ENCODE assay signal across 15 cellular contexts in genomic region chr5:95895223-95895622, GRCh38.
DNase-seq lines count a peak whose midpoint lies in the region; ATAC-seq and TF ChIP-seq lines count a peak whose summit lies in the region.
"Had no signal": no experiment of that assay in that cellular context is flagged by ENCODE, and none has a peak within 500 bp of the region (broad histone marks: within the 10 kb centered on the region; RNA-seq: fewer than 3 reads in every experiment).

No MANE protein-coding gene starts in this region.

- ATAC-seq in IMR-90 (ENCODE audit: low read depth): no peak

- H3K23ac ChIP-seq in IMR-90 (ENCODE audit: low read depth, low read length) (no peak overlapping the region), neuronal stem cell (ENCODE audit: low read depth, low read length, poor library complexity) (no peak overlapping the region)

- no peak overlapping the region for H2AK5ac ChIP-seq in IMR-90 (ENCODE audit: low read depth, low read length)
- no peak overlapping the region for H2AK5ac ChIP-seq in neuronal stem cell (ENCODE audit: low read depth, low read length)

- H3K56ac ChIP-seq in IMR-90 (ENCODE audit: extremely low read depth, insufficient read depth, low read length): no peak overlapping the region

- H3K14ac ChIP-seq in IMR-90 (replicated peaks; ENCODE audit: low read depth, low read length) (no peak overlapping the region), neuronal stem cell (ENCODE audit: low read length) (no peak overlapping the region)

- H2BK5ac ChIP-seq in IMR-90 (ENCODE audit: low read depth, low read length, poor library complexity, severe bottlenecking): peak overlapping the region; percentile 10
- H2BK5ac ChIP-seq in neuronal stem cell (ENCODE audit: low read length): no peak overlapping the region

- intact Hi-C loops in MCF 10A (cut with micrococcal nuclease): no loop called here
- intact Hi-C loops in mammary epithelial cell (cut with micrococcal nuclease): no loop called here
- intact Hi-C loops in IMR-90 (cut with micrococcal nuclease): no loop called here
- intact Hi-C loops in sigmoid colon (cut with DNase I): no loop called here

- no peak overlapping the region for H4K91ac ChIP-seq in IMR-90 (ENCODE audit: insufficient read depth, low read depth, low read length)
- no peak overlapping the region for H4K91ac ChIP-seq in neuronal stem cell (ENCODE audit: low read depth, low read length, poor library complexity)

- peaks cover 5% of the 10 kb centered on the region for H3K4me1 Mint-ChIP-seq in MCF 10A (ENCODE audit: insufficient read depth, unreplicated experiment)

- dilution Hi-C loops in mammary epithelial cell (cut with HindIII; ENCODE audit: low sequenced_read_pairs) (no loop called here), IMR-90 (cut with HindIII; ENCODE audit: low sequenced_read_pairs, unreplicated experiment) (no loop called here)

- no peak for TF ChIP-seq POLR2A in IMR-90 (IDR thresholded peaks at IDR 0.05; ENCODE audit: low read depth, low read length)
- no peak for TF ChIP-seq POLR2A in sigmoid colon (IDR thresholded peaks at IDR 0.05)

- H3K36me3 Mint-ChIP-seq in MCF 10A (ENCODE audit: insufficient read depth, unreplicated experiment): peaks cover 100% of the 10 kb centered on the region

- H3K79me1 ChIP-seq in IMR-90 (ENCODE audit: low read depth in 1 of 2, low read length in 2 of 2) (peaks cover 22 to 61% of the 10 kb centered on the region in 2 experiments), neuronal stem cell (ENCODE audit: low read depth, low read length) (no peaks in the 10 kb centered on the region)

- no peak overlapping the region for H3K4me3 Mint-ChIP-seq in MCF 10A (ENCODE audit: unreplicated experiment)
- H3K4me3 Mint-ChIP-seq: IgD-negative memory B cell had no signal

- TF ChIP-seq CTCF in MCF 10A (IDR thresholded peaks at IDR 0.05; ENCODE audit: unreplicated experiment): no peak
- no peak for TF ChIP-seq CTCF in mammary epithelial cell (conservative IDR thresholded peaks at IDR 0.05 in 1 of 2, IDR thresholded peaks at IDR 0.05 in 1 of 2; ENCODE audit: extremely low read depth in 1 of 2, insufficient read depth in 1 of 2, low read depth in 1 of 2, low read length in 2 of 2)
- TF ChIP-seq CTCF in IMR-90 (conservative IDR thresholded peaks at IDR 0.05; ENCODE audit: low read depth, low read length): no peak
- TF ChIP-seq CTCF in sigmoid colon (IDR thresholded peaks at IDR 0.05): no peak

- in situ Hi-C loops in mammary epithelial cell (cut with MboI; ENCODE audit: low sequenced_read_pairs in 2 of 2) (no loop called here), IMR-90 (cut with MboI; ENCODE audit: low sequenced_read_pairs) (no loop called here)

- POLR2A ChIA-PET in MCF 10A (lab: Yijun Ruan, JAX): interaction anchor here (1.6 kb wide), 1 partner anchor 30 kb away, joined by 3 read pairs; no protein-coding TSS in a partner anchor
- POLR2A ChIA-PET in IMR-90 (lab: Charles Lee; ENCODE audit: unreplicated experiment): no interaction called here

- no peaks in the 10 kb centered on the region for H3K9me3 ChIP-seq in mammary epithelial cell (replicated peaks; ENCODE audit: insufficient read depth, low read length)
- H3K9me3 ChIP-seq in IMR-90 (ENCODE audit: control insufficient read depth, insufficient read depth, low read length): no peaks in the 10 kb centered on the region
- H3K9me3 ChIP-seq in ectodermal cell (ENCODE audit: control insufficient read depth, low read length): no peaks in the 10 kb centered on the region
- H3K9me3 ChIP-seq in neuronal stem cell (replicated peaks in 1 of 2; ENCODE audit: control insufficient read depth in 2 of 2, insufficient read depth in 1 of 2, low read depth in 1 of 2, low read length in 2 of 2): no peaks in the 10 kb centered on the region
- H3K9me3 ChIP-seq in MG63: no peaks in the 10 kb centered on the region
- H3K9me3 ChIP-seq in sigmoid colon: no peaks in the 10 kb centered on the region

- peak overlapping the region; percentile 75 for H3K27ac Mint-ChIP-seq in MCF 10A (ENCODE audit: low read depth, unreplicated experiment)
- H3K27ac Mint-ChIP-seq: IgD-negative memory B cell had no signal

- no peak overlapping the region for H2AFZ ChIP-seq in mammary epithelial cell (ENCODE audit: low read depth, low read length)
- H2AFZ ChIP-seq in IMR-90 (replicated peaks; ENCODE audit: low read length, poor library complexity): no peak overlapping the region
- no peak overlapping the region for H2AFZ ChIP-seq in neuronal stem cell (ENCODE audit: low read length)

- no peaks in the 10 kb centered on the region for H4K20me1 ChIP-seq in mammary epithelial cell (ENCODE audit: insufficient read depth, low read length)
- H4K20me1 ChIP-seq in IMR-90 (ENCODE audit: insufficient read depth, low read length): peaks cover 17% of the 10 kb centered on the region; the same call in 1 of the 2 replicates

- H3K27me3 ChIP-seq in mammary epithelial cell (ENCODE audit: insufficient read depth, low read length): no peaks in the 10 kb centered on the region
- no peaks in the 10 kb centered on the region for H3K27me3 ChIP-seq in IMR-90 (ENCODE audit: control insufficient read depth, insufficient read depth, low read length)
- no peaks in the 10 kb centered on the region for H3K27me3 ChIP-seq in ectodermal cell (ENCODE audit: control insufficient read depth, insufficient read depth, low read length, poor library complexity, severe bottlenecking)
- no peaks in the 10 kb centered on the region for H3K27me3 ChIP-seq in neuronal stem cell (ENCODE audit: control insufficient read depth in 3 of 3, insufficient read depth in 3 of 3, low read depth in 1 of 3, low read length in 3 of 3)
- H3K27me3 ChIP-seq in MG63: no peaks in the 10 kb centered on the region
- no peaks in the 10 kb centered on the region for H3K27me3 ChIP-seq in sigmoid colon

- TF ChIP-seq RAD21 in IMR-90 (IDR thresholded peaks at IDR 0.05; ENCODE audit: low read length): no peak

- H3K36me3 ChIP-seq in mammary epithelial cell (ENCODE audit: insufficient read depth, low read length) (peaks cover 71% of the 10 kb centered on the region), IMR-90 (ENCODE audit: control insufficient read depth, insufficient read depth, low read length) (peaks cover 70% of the 10 kb centered on the region), ectodermal cell (ENCODE audit: control insufficient read depth, insufficient read depth, low read length) (no peaks in the 10 kb centered on the region), neuronal stem cell (replicated peaks in 1 of 2; ENCODE audit: control insufficient read depth in 2 of 2, insufficient read depth in 2 of 2, low read length in 2 of 2) (peaks cover 3 to 9% of the 10 kb centered on the region in 2 donors), MG63 (peaks cover 100% of the 10 kb centered on the region), sigmoid colon (peaks cover 4 to 66% (median 17%) of the 10 kb centered on the region in 4 donors)

- H3K4me1 ChIP-seq in mammary epithelial cell (ENCODE audit: insufficient read depth, low read length): no peaks in the 10 kb centered on the region
- peaks cover 5% of the 10 kb centered on the region; the same call in 1 of the 2 replicates for H3K4me1 ChIP-seq in IMR-90 (ENCODE audit: control insufficient read depth, insufficient read depth, low read length)
- peaks cover 21% of the 10 kb centered on the region for H3K4me1 ChIP-seq in ectodermal cell (ENCODE audit: control insufficient read depth, insufficient read depth, low read length)
- H3K4me1 ChIP-seq in neuronal stem cell (ENCODE audit: control insufficient read depth in 2 of 2, insufficient read depth in 1 of 2, low read depth in 1 of 2, low read length in 2 of 2): peaks cover 12 to 26% of the 10 kb centered on the region in 2 donors
- H3K4me1 ChIP-seq in sigmoid colon: peaks cover 0 to 8% (median 2%) of the 10 kb centered on the region in 4 donors

- H4K5ac ChIP-seq in IMR-90 (ENCODE audit: low read depth, low read length): no peak overlapping the region

- no peak overlapping the region for H2AK9ac ChIP-seq in IMR-90 (replicated peaks; ENCODE audit: low read depth, low read length, poor library complexity)

- H3K27ac ChIP-seq in mammary epithelial cell (ENCODE audit: insufficient read depth, low read depth, low read length) (no peak overlapping the region), IMR-90 (ENCODE audit: insufficient read depth, low read length) (peak overlapping the region; percentile 49; the same call in 1 of the 2 replicates), ectodermal cell (ENCODE audit: insufficient read depth, low read depth, low read length, poor library complexity, severe bottlenecking) (peak overlapping the region; percentile 88), neuronal stem cell (replicated peaks; ENCODE audit: low read length) (peak overlapping the region; percentile 13), sigmoid colon (no peak overlapping the region)
- H3K27ac ChIP-seq: C4-2B, RWPE1 had no signal

- H2BK120ac ChIP-seq in IMR-90 (ENCODE audit: low read depth, low read length) (no peak overlapping the region), neuronal stem cell (ENCODE audit: low read depth, low read length) (no peak overlapping the region)

- peaks cover 71% of the 10 kb centered on the region for H3K79me2 ChIP-seq in mammary epithelial cell (ENCODE audit: insufficient read depth, low read length)

- no peak overlapping the region for H2BK20ac ChIP-seq in IMR-90 (ENCODE audit: low read depth, low read length)

- 90% methylated on average over 3 of the region's 3 CpGs for WGBS in mammary epithelial cell (ENCODE audit: low coverage, missing lambda C conversion rate)
- no CpG with 5 or more reads among the region's 3 CpGs for WGBS in IMR-90 (ENCODE audit: extremely low coverage in 2 of 2, insufficient read length in 1 of 2), 2 experiments
- WGBS in ectodermal cell, 2 experiments: 45 to 60% methylated on average over 3 of the region's 3 CpGs
- WGBS in neuronal stem cell (ENCODE audit: extremely low coverage in 2 of 2, insufficient read length in 2 of 2, insufficient replicate concordance in 1 of 2), 2 donors: no CpG with 5 or more reads among the region's 3 CpGs
- WGBS in sigmoid colon, 2 donors: 80 to 94% methylated on average over 3 of the region's 3 CpGs

- no peak overlapping the region for H4K8ac ChIP-seq in IMR-90 (ENCODE audit: low read depth in 2 of 2, low read length in 2 of 2)
- H4K8ac ChIP-seq in neuronal stem cell (ENCODE audit: low read depth, low read length): no peak overlapping the region

- no TSS peak for BruUV-seq in MCF 10A (replicated peaks; lab: Mats Ljungman, UMichigan)
- no TSS peak for BruUV-seq in mammary epithelial cell (replicated peaks; lab: Mats Ljungman, UMichigan)
- BruUV-seq in IMR-90 (replicated peaks; lab: Mats Ljungman, UMichigan): no TSS peak

- H3K9me1 ChIP-seq in IMR-90 (ENCODE audit: insufficient read depth, low read length): peaks cover 14% of the 10 kb centered on the region

- CTCF ChIA-PET in MCF 10A (lab: Yijun Ruan, JAX): interaction anchor here (0.6 to 1.0 kb wide), 2 partner anchors 442 to 530 kb away, joined by 3 to 4 read pairs; no protein-coding TSS in a partner anchor
- CTCF ChIA-PET in mammary epithelial cell (lab: Charles Lee; ENCODE audit: low non-redundant PET): no interaction called here
- CTCF ChIA-PET in IMR-90 (lab: Yijun Ruan, JAX): no interaction called here

- H3K4me2 ChIP-seq in mammary epithelial cell (ENCODE audit: insufficient read depth, low read depth, low read length) (no peak overlapping the region), IMR-90 (ENCODE audit: low read depth, low read length) (no peak overlapping the region), neuronal stem cell (ENCODE audit: insufficient read depth, low read length, poor library complexity, severe bottlenecking) (no peak overlapping the region)

- H3K4ac ChIP-seq in IMR-90 (ENCODE audit: low read depth, low read length): no peak overlapping the region
- no peak overlapping the region for H3K4ac ChIP-seq in neuronal stem cell (ENCODE audit: low read length)

- no peak for DNase-seq in MCF 10A (ENCODE audit: unreplicated experiment)
- DNase-seq in mammary epithelial cell: no peak
- DNase-seq in IMR-90: no peak
- peak; percentile 14 for DNase-seq in neuronal stem cell (ENCODE audit: low spot score)
- no peak for DNase-seq in MG63
- DNase-seq in HPDE6-E6E7 (ENCODE audit: extremely low spot score): no peak
- DNase-seq in sigmoid colon: no peak
- DNase-seq: MV-4-11, NCI-H1436, NCI-H2081 treated with DMSO at 0.1 percent for 48 hours, OCI-M1 had no signal

- H3K9me3 Mint-ChIP-seq in MCF 10A (ENCODE audit: unreplicated experiment): no peaks in the 10 kb centered on the region
- H3K9me3 Mint-ChIP-seq: IgD-negative memory B cell had no signal

- H3K18ac ChIP-seq in IMR-90 (ENCODE audit: low read depth, low read length): no peak overlapping the region
- H3K18ac ChIP-seq in neuronal stem cell (ENCODE audit: low read length): no peak overlapping the region

- H3K27me3 Mint-ChIP-seq in MCF 10A (ENCODE audit: insufficient read depth, unreplicated experiment): no peaks in the 10 kb centered on the region
- H3K27me3 Mint-ChIP-seq: IgD-negative memory B cell had no signal

- no peak for TF ChIP-seq EP300 in sigmoid colon (IDR thresholded peaks at IDR 0.05)

- no peak overlapping the region for H2BK12ac ChIP-seq in neuronal stem cell (ENCODE audit: low read length)

- H3K4me3 ChIP-seq in mammary epithelial cell (replicated peaks in 1 of 3; ENCODE audit: insufficient read depth in 1 of 3, low read depth in 2 of 3, low read length in 3 of 3) (no peak overlapping the region), IMR-90 (ENCODE audit: insufficient read depth, low read depth, low read length) (no peak overlapping the region), ectodermal cell (ENCODE audit: insufficient read depth, low read depth, low read length) (no peak overlapping the region), neuronal stem cell (ENCODE audit: low read length in 2 of 2) (no peak overlapping the region), MG63 (no peak overlapping the region), sigmoid colon (no peak overlapping the region)

- H2BK15ac ChIP-seq in IMR-90 (ENCODE audit: low read depth, low read length): no peak overlapping the region
- H2BK15ac ChIP-seq in neuronal stem cell (ENCODE audit: low read length): no peak overlapping the region

- H3K9ac ChIP-seq in mammary epithelial cell (ENCODE audit: insufficient read depth, low read length) (no peak overlapping the region), IMR-90 (ENCODE audit: low read depth, low read length) (no peak overlapping the region), neuronal stem cell (ENCODE audit: low read depth, low read length, poor library complexity) (no peak overlapping the region)

Comparison
In these comparisons a context has a peak if more than half of its experiments do, and no peak if none do; other contexts are left out.
1. H3K27ac ChIP-seq: peak in IMR-90 (single experiment), ectodermal cell (single experiment) and neuronal stem cell (single experiment); none in mammary epithelial cell (single experiment) and sigmoid colon (0 of 4).